Comparison of ENCODE assay signal across 10 cellular contexts in genomic region chr14:49581209-49581960, GRCh38. TPM values are rescaled to one million over a fixed set of nuclear protein-coding genes. Genes with fewer than 3 reads are reported as not detected.
DNase-seq lines count a peak whose midpoint lies in the region; ATAC-seq and TF ChIP-seq lines count a peak whose summit lies in the region.
"Had no signal": no experiment of that assay in that cellular context is flagged by ENCODE, and none has a peak within 500 bp of the region (broad histone marks: within the 10 kb centered on the region; RNA-seq: fewer than 3 reads in every experiment).

No MANE protein-coding gene starts in this region.

- peaks cover 76% of the 10 kb centered on the region for H3K4me1 Mint-ChIP-seq in CD8-positive, alpha-beta T cell (ENCODE audit: low read depth)
- peaks cover 43 to 51% of the 10 kb centered on the region in 2 donors for H3K4me1 Mint-ChIP-seq in effector memory CD8-positive, alpha-beta T cell (ENCODE audit: low read depth in 2 of 2)

- H3K4me3 Mint-ChIP-seq in CD8-positive, alpha-beta T cell = no peak overlapping the region
- H3K4me3 Mint-ChIP-seq in effector memory CD8-positive, alpha-beta T cell = peak overlapping the region; percentile 13 to 91

- peaks cover 29% of the 10 kb centered on the region; the same call in 1 of the 2 replicates for H4K20me1 ChIP-seq in HCT116 (ENCODE audit: insufficient read depth)

- H3K27me3 Mint-ChIP-seq in CD8-positive, alpha-beta T cell (ENCODE audit: low read depth) = no peaks in the 10 kb centered on the region
- H3K27me3 Mint-ChIP-seq in effector memory CD8-positive, alpha-beta T cell = no peaks in the 10 kb centered on the region

- no peak overlapping the region for H3K27ac ChIP-seq in CD8-positive, alpha-beta T cell (ENCODE audit: low read depth, low read length)
- H3K27ac ChIP-seq in HCT116 (ENCODE audit: low read depth, low read length) = peak overlapping the region; percentile 7; the same call in 1 of the 2 replicates
- H3K27ac ChIP-seq: parathyroid adenoma, thoracic aorta had no signal

- 0 out of 2 replicates have a peak overlapping the region, but pooled peaks have one; percentile 3 for H3K4me2 ChIP-seq in HCT116 (ENCODE audit: low read length)

- CTCF ChIA-PET in CD8-positive, alpha-beta T cell (lab: Charles Lee) = no interaction called here
- CTCF ChIA-PET in HCT116 (lab: Charles Lee) = interaction anchor here (0.7 kb wide), 1 partner anchor 64 kb away, joined by 3 read pairs; no protein-coding TSS in a partner anchor

- no peaks in the 10 kb centered on the region for H3K27me3 ChIP-seq in CD8-positive, alpha-beta T cell (ENCODE audit: insufficient read depth, low read length)
- H3K27me3 ChIP-seq in HCT116 (ENCODE audit: insufficient read depth, low read length) = no peaks in the 10 kb centered on the region

- no peak overlapping the region for H3K4me3 ChIP-seq in CD8-positive, alpha-beta T cell (ENCODE audit: low read depth, low read length)
- no peak overlapping the region for H3K4me3 ChIP-seq in HCT116 (replicated peaks in 1 of 2; ENCODE audit: low read depth in 1 of 2, low read length in 2 of 2)
- H3K4me3 ChIP-seq: thoracic aorta had no signal

- no TSS peak for BruUV-seq in HCT116 (replicated peaks; lab: Mats Ljungman, UMichigan)

- intact Hi-C loops in CD8-positive, alpha-beta T cell (cut with DNase I, micrococcal nuclease) = loop anchor here in 1 of 2 experiments (5.0 to 10.0 kb wide), 3 partner anchors 111 to 733 kb away; partner anchors contain the start of genes DMAC2L, KLHDC1 and L2HGDH
- intact Hi-C loops in HCT116 (cut with micrococcal nuclease) = no loop called here

- H3K36me3 ChIP-seq in CD8-positive, alpha-beta T cell (ENCODE audit: insufficient read depth, low read length) = peaks cover 22% of the 10 kb centered on the region
- H3K36me3 ChIP-seq in HCT116 (ENCODE audit: control insufficient read depth in 1 of 2, insufficient read depth in 2 of 2, low read length in 2 of 2) = peaks cover 23 to 43% of the 10 kb centered on the region in 2 experiments; a peak in 3 of 4 replicates

- peak overlapping the region; percentile 7 for H3K27ac Mint-ChIP-seq in CD8-positive, alpha-beta T cell
- peak overlapping the region; percentile 68 to 89 for H3K27ac Mint-ChIP-seq in effector memory CD8-positive, alpha-beta T cell

- RAD21 ChIA-PET in HCT116 (lab: Charles Lee; ENCODE audit: low non-redundant PET in 1 of 2, low total read pairs in 2 of 2, uncharacterized antibody in 2 of 2, unreplicated experiment in 2 of 2) = no interaction called here

- H3K4me1 ChIP-seq in CD8-positive, alpha-beta T cell (ENCODE audit: insufficient read depth, low read length) = peaks cover 50% of the 10 kb centered on the region
- H3K4me1 ChIP-seq in HCT116 (ENCODE audit: control insufficient read depth in 1 of 2, insufficient read depth in 2 of 2, low read length in 2 of 2) = peaks cover 8 to 46% of the 10 kb centered on the region in 2 experiments

- TF ChIP-seq POLR2A in HCT116 (IDR thresholded peaks at IDR 0.05; ENCODE audit: borderline replicate concordance, extremely low read depth, insufficient read depth, insufficient read length) = no peak

- H3K79me2 ChIP-seq in HCT116 (ENCODE audit: insufficient read depth, low read length) = peaks cover 87% of the 10 kb centered on the region

- POLR2A ChIA-PET in CD8-positive, alpha-beta T cell (lab: Charles Lee) = interaction anchor here (0.6 to 1.9 kb wide), 2 partner anchors 51 to 186 kb away, joined by 5 to 7 read pairs; no protein-coding TSS in a partner anchor
- POLR2A ChIA-PET in HCT116 (lab: Charles Lee) = interaction anchor here (0.9 kb wide), 1 partner anchor 14 kb away, joined by 3 read pairs; no protein-coding TSS in a partner anchor

- H3K9me3 Mint-ChIP-seq in CD8-positive, alpha-beta T cell = no peaks in the 10 kb centered on the region
- H3K9me3 Mint-ChIP-seq in effector memory CD8-positive, alpha-beta T cell = no peaks in the 10 kb centered on the region

- no peak for TF ChIP-seq RAD21 in HCT116 (IDR thresholded peaks at IDR 0.05; ENCODE audit: low read depth)

- no peak for DNase-seq in CD8-positive, alpha-beta T cell
- no peak for DNase-seq in HCT116 (ENCODE audit: low read depth, low spot score)
- no peak for DNase-seq in effector memory CD8-positive, alpha-beta T cell
- DNase-seq in NCI-H510A (lab: John Stamatoyannopoulos, UW) = no peak
- DNase-seq: cerebellar nuclear complex, GOT3 had no signal

- TF ChIP-seq CTCF in CD8-positive, alpha-beta T cell (IDR thresholded peaks at IDR 0.05) = no peak
- TF ChIP-seq CTCF in HCT116 (IDR thresholded peaks at IDR 0.05 in 2 of 3, conservative IDR thresholded peaks at IDR 0.05 in 1 of 3; ENCODE audit: borderline replicate concordance in 1 of 3, insufficient read depth in 1 of 3, low read depth in 2 of 3, low read length in 2 of 3) = no peak

- H3K36me3 Mint-ChIP-seq in CD8-positive, alpha-beta T cell = peaks cover 69% of the 10 kb centered on the region
- H3K36me3 Mint-ChIP-seq in effector memory CD8-positive, alpha-beta T cell (ENCODE audit: insufficient read depth) = peaks cover 62% of the 10 kb centered on the region

- no peak overlapping the region for H2AFZ ChIP-seq in HCT116 (ENCODE audit: low read depth, low read length, poor library complexity, severe bottlenecking)
- H2AFZ ChIP-seq: parathyroid adenoma had no signal

- H3K9ac ChIP-seq in HCT116 (ENCODE audit: low read length) = 0 out of 2 replicates have a peak overlapping the region, but pooled peaks have one; percentile 4
- H3K9ac ChIP-seq: parathyroid adenoma had no signal

- H3K9me3 ChIP-seq in CD8-positive, alpha-beta T cell (ENCODE audit: low read length) = no peaks in the 10 kb centered on the region
- no peaks in the 10 kb centered on the region for H3K9me3 ChIP-seq in HCT116 (ENCODE audit: control insufficient read depth in 1 of 2, insufficient read depth in 1 of 2, low read depth in 1 of 2, low read length in 2 of 2)
- H3K9me3 ChIP-seq: thoracic aorta had no signal

- H3K9me2 ChIP-seq in HCT116 (ENCODE audit: insufficient read depth) = no peaks in the 10 kb centered on the region

- ATAC-seq in CD8-positive, alpha-beta T cell = no peak
- ATAC-seq in HCT116 = peak; percentile 7; the same call in 1 of the 2 replicates
- ATAC-seq in effector memory CD8-positive, alpha-beta T cell (replicated peaks) = no peak
- ATAC-seq in HG03442 (IDR thresholded peaks at IDR 0.05; ENCODE audit: unreplicated experiment) = no peak
- ATAC-seq in GM18519 (IDR thresholded peaks at IDR 0.05; ENCODE audit: low FRiP score, unreplicated experiment) = no peak

TF ChIP-seq in HCT116, 20 proteins besides CTCF, POLR2A, EP300 and RAD21 (continues in another document):
- TF ChIP-seq TCF7L2 (IDR thresholded peaks at IDR 0.05; ENCODE audit: borderline replicate concordance, extremely low read depth, insufficient read depth, insufficient read length) (no peak), EZH2 (IDR thresholded peaks at IDR 0.05) (no peak), POLR2AphosphoS5 (IDR thresholded peaks at IDR 0.05; ENCODE audit: low read depth, low read length) (no peak; the same call in 1 of the 2 replicates), YY1 (IDR thresholded peaks at IDR 0.05; ENCODE audit: extremely low read depth, insufficient replicate concordance, low read depth, low read length) (no peak), ATF3 (IDR thresholded peaks at IDR 0.05) (no peak), ELF1 (IDR thresholded peaks at IDR 0.05; ENCODE audit: borderline replicate concordance, low read depth) (no peak), SP1 (IDR thresholded peaks at IDR 0.05; ENCODE audit: low read depth) (no peak), ZFX (IDR thresholded peaks at IDR 0.05) (no peak), CEBPB (IDR thresholded peaks at IDR 0.05; ENCODE audit: low read depth) (no peak), JUND (IDR thresholded peaks at IDR 0.05) (no peak), CBX3 (IDR thresholded peaks at IDR 0.05; ENCODE audit: low read depth) (no peak), EGR1 (IDR thresholded peaks at IDR 0.05; ENCODE audit: low read depth) (no peak), FOSL1 (IDR thresholded peaks at IDR 0.05; ENCODE audit: low read depth) (no peak), ZBTB33 (IDR thresholded peaks at IDR 0.05; ENCODE audit: extremely low read depth, insufficient replicate concordance, low read length) (no peak), SRF (IDR thresholded peaks at IDR 0.05; ENCODE audit: low read depth) (no peak), ZNF274 (IDR thresholded peaks at IDR 0.05; ENCODE audit: low read depth, low read length) (no peak), EZH2phosphoT487 (IDR thresholded peaks at IDR 0.05; ENCODE audit: borderline replicate concordance) (no peak), SIN3A (IDR thresholded peaks at IDR 0.05; ENCODE audit: low read depth) (no peak)

RNA-seq across cellular contexts. Expression of gene RPS29, which starts 4.8 kb away (rescaled TPM):
- total RNA-seq in CD8-positive, alpha-beta T cell = 1,000 to 10,000 TPM; 3,843 to 3,876 TPM
- 1,825 TPM for total RNA-seq in HCT116 (2021; ENCODE audit: unreplicated experiment)
- 5,659 and 7,428 TPM in 2 replicates for polyA plus RNA-seq in HCT116 (2012)

RNA-seq across cellular contexts. Expression of gene LRR1, which starts 17.4 kb away (rescaled TPM):
- 1 to 10 TPM; 6.2 to 7.3 TPM for total RNA-seq in CD8-positive, alpha-beta T cell
- total RNA-seq in HCT116 (2021; ENCODE audit: unreplicated experiment) = 34.6 TPM
- polyA plus RNA-seq in HCT116 (2012) = 13.1 and 20.6 TPM in 2 replicates

RNA-seq across cellular contexts. Expression of gene RPL36AL, which starts 39.0 kb away (rescaled TPM):
- 100 to 1,000 TPM; 302 to 318 TPM for total RNA-seq in CD8-positive, alpha-beta T cell
- 212 TPM for total RNA-seq in HCT116 (2021; ENCODE audit: unreplicated experiment)
- 349 and 403 TPM in 2 replicates for polyA plus RNA-seq in HCT116 (2012)

RNA-seq across cellular contexts. Expression of gene MGAT2, which starts 39.2 kb away (rescaled TPM):
- total RNA-seq in CD8-positive, alpha-beta T cell = 10 to 100 TPM; 22.6 to 24.0 TPM
- 22.9 TPM for total RNA-seq in HCT116 (2021; ENCODE audit: unreplicated experiment)
- 8.5 and 12.1 TPM in 2 replicates for polyA plus RNA-seq in HCT116 (2012)

RNA-seq across cellular contexts. Expression of gene DNAAF2, which starts 53.7 kb away (rescaled TPM):
- total RNA-seq in CD8-positive, alpha-beta T cell = 10 to 100 TPM in 1 of 2 experiments, 1 to 10 TPM in 1; 9.3 to 11.7 TPM
- total RNA-seq in HCT116 (2021; ENCODE audit: unreplicated experiment) = 13.7 TPM
- 6.0 and 6.9 TPM in 2 replicates for polyA plus RNA-seq in HCT116 (2012)
